In genomic region chr12:57441393-57441792, GRCh38 we compare ENCODE assay signal across 1 cellular context. TPM values are rescaled to one million over a fixed set of nuclear protein-coding genes. Genes with fewer than 3 reads are reported as not detected.
"Had no signal": no experiment of that assay in that cellular context is flagged by ENCODE, and none has a peak within 500 bp of the region (broad histone marks: within the 10 kb centered on the region; RNA-seq: fewer than 3 reads in every experiment).

No MANE protein-coding gene starts in this region.

RNA-seq across cellular contexts. Expression of gene INHBC, which starts 6.8 kb away (rescaled TPM):
- total RNA-seq: G401 had no signal

RNA-seq across cellular contexts. Expression of gene ARHGAP9, which starts 38.3 kb away (rescaled TPM):
- total RNA-seq: G401 had no signal
